ENCODE assay signal across 9 cellular contexts in the genomic region with DNA sequence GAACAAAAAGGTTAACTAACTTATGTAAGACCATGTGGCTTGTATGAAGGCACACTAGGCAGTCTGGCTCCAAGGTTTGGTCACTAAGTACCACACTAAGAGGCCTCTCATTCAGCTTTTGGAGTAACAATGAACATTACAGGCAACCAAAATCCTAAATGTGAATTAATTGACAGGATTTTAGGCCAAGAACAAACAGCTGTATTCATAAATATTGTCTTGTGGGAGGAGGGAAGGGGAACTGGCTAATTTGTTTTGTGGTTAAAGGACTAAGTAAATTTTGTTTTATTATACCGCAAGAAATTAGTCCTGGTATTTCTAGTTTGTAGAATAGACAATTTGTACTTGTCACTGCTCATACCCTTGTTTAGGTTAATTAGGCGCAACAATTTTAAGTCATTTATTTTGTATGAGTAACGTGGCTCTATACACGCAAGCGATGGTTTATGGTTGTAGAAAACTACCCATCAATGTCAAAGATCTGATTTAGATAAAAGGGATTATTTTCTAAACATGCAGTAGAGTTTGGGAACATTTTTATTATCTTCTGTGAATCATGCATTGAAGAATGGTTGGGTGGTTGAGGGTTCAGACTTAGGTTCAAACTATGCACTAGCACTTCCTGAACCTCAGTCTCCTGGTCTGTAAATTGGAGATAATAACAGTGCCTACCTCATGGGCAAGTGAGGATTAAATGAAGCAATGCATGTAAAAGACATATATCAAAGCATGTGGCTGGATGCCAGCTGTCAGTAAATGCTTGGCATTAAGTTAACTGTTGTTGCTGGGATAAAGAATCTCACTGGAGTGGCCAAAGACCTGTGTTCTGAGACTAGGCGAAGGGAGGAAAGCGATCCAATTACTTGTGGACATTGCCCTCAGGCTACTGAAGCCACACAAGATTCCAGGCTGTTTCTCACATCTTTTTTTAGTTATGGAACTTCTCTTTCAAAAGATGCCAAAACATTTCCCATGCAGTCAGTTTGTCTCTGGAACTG. TPM values are rescaled to one million over a fixed set of nuclear protein-coding genes. Genes with fewer than 3 reads are reported as not detected.
DNase-seq lines count a peak whose midpoint lies in the region; ATAC-seq and TF ChIP-seq lines count a peak whose summit lies in the region.
"Had no signal": no experiment of that assay in that cellular context is flagged by ENCODE, and none has a peak within 500 bp of the region (broad histone marks: within the 10 kb centered on the region; RNA-seq: fewer than 3 reads in every experiment).

No MANE protein-coding gene starts in this region.

- no peak overlapping the region for H3K27ac Mint-ChIP-seq in activated naive CD8-positive, alpha-beta T cell treated with anti-CD3 and anti-CD28 coated beads, Interleukin-2, amount 50 U/mL, for 24 hours
- H3K27ac Mint-ChIP-seq in neural crest cell (ENCODE audit: unreplicated experiment), result no peak overlapping the region

- H3K4me1 Mint-ChIP-seq in activated naive CD8-positive, alpha-beta T cell treated with anti-CD3 and anti-CD28 coated beads, Interleukin-2, amount 50 U/mL, for 24 hours, result peaks cover 29% of the 10 kb centered on the region
- H3K4me1 Mint-ChIP-seq in neural crest cell, result peaks cover 9% of the 10 kb centered on the region

- H3K36me3 Mint-ChIP-seq in activated naive CD8-positive, alpha-beta T cell treated with anti-CD3 and anti-CD28 coated beads, Interleukin-2, amount 50 U/mL, for 24 hours (ENCODE audit: low read depth), result no peaks in the 10 kb centered on the region
- no peaks in the 10 kb centered on the region for H3K36me3 Mint-ChIP-seq in neural crest cell (ENCODE audit: low read depth)

- DNase-seq in NCI-H82 (lab: John Stamatoyannopoulos, UW) (peak; percentile 67), NCI-H82 treated with DMSO at 0.1 percent for 48 hours (lab: John Stamatoyannopoulos, UW; ENCODE audit: unreplicated experiment) (no peak), MV-4-11 (lab: John Stamatoyannopoulos, UW) (peak; percentile 62), neural crest cell (ENCODE audit: low read depth, low spot score) (no peak), islet precursor cell (no peak)
- DNase-seq in activated naive CD8-positive, alpha-beta T cell treated with anti-CD3 and anti-CD28 coated beads, Interleukin-2, amount 50 U/mL, for 24 hours, result no peak
- DNase-seq: stimulated activated CD4-positive, alpha-beta T cell treated with anti-CD3 and anti-CD28 coated beads, Interleukin-2, amount 100 ng/mL, for 48 hours had no signal

- H3K27me3 Mint-ChIP-seq in activated naive CD8-positive, alpha-beta T cell treated with anti-CD3 and anti-CD28 coated beads, Interleukin-2, amount 50 U/mL, for 24 hours, result peaks cover 7% of the 10 kb centered on the region
- peaks cover 63% of the 10 kb centered on the region for H3K27me3 Mint-ChIP-seq in neural crest cell (ENCODE audit: low read depth)

- H3K4me3 Mint-ChIP-seq in activated naive CD8-positive, alpha-beta T cell treated with anti-CD3 and anti-CD28 coated beads, Interleukin-2, amount 50 U/mL, for 24 hours, result peak overlapping the region; percentile 73
- H3K4me3 Mint-ChIP-seq in neural crest cell, result peak overlapping the region; percentile 72

- no peak for TF ChIP-seq CTCF in neural crest cell (conservative IDR thresholded peaks at IDR 0.05)

- no peaks in the 10 kb centered on the region for H3K9me3 Mint-ChIP-seq in activated naive CD8-positive, alpha-beta T cell treated with anti-CD3 and anti-CD28 coated beads, Interleukin-2, amount 50 U/mL, for 24 hours
- H3K9me3 Mint-ChIP-seq in neural crest cell, result no peaks in the 10 kb centered on the region

- ATAC-seq in activated naive CD8-positive, alpha-beta T cell treated with anti-CD3 and anti-CD28 coated beads, Interleukin-2, amount 50 U/mL, for 24 hours, result no peak
- no peak for ATAC-seq in HG03442 (IDR thresholded peaks at IDR 0.05; ENCODE audit: unreplicated experiment)
- no peak for ATAC-seq in GM19455 (IDR thresholded peaks at IDR 0.05; ENCODE audit: unreplicated experiment)

RNA-seq across cellular contexts. Expression of a gene that starts 1.3 kb away (rescaled TPM):
- total RNA-seq in neural crest cell, result 3.4 and 5.3 TPM in 2 replicates

Comparison
In these comparisons a context has a peak if more than half of its experiments do, and no peak if none do; other contexts are left out.
1. DNase-seq: peak in NCI-H82 (single experiment) and MV-4-11 (single experiment); none in NCI-H82 treated with DMSO at 0.1 percent for 48 hours (single experiment), activated naive CD8-positive, alpha-beta T cell treated with anti-CD3 and anti-CD28 coated beads, Interleukin-2, amount 50 U/mL, for 24 hours (single experiment), neural crest cell (single experiment) and islet precursor cell (single experiment).